ENCODE assay signal across 8 cellular contexts in genomic region chrX:65595460-65595876, GRCh38.
DNase-seq lines count a peak whose midpoint lies in the region; ATAC-seq and TF ChIP-seq lines count a peak whose summit lies in the region.

No MANE protein-coding gene starts in this region.

- peak; percentile 80 for ATAC-seq in HG02678 (IDR thresholded peaks at IDR 0.05; ENCODE audit: unreplicated experiment)

- no peak overlapping the region for H3K9ac ChIP-seq in rectal smooth muscle tissue (ENCODE audit: low read length)

- TF ChIP-seq CTCF in GM12872 (IDR thresholded peaks at IDR 0.05; ENCODE audit: insufficient read depth, low read depth, low read length), result peak; percentile 93
- TF ChIP-seq CTCF in left ventricle myocardium inferior (IDR thresholded peaks at IDR 0.05; ENCODE audit: borderline replicate concordance), result peak; percentile 96
- TF ChIP-seq CTCF in vagina (IDR thresholded peaks at IDR 0.05), result peak; percentile 97 to 100 (median 99)

- peaks cover 19% of the 10 kb centered on the region for H3K4me1 ChIP-seq in left ventricle myocardium inferior
- peaks cover 2% of the 10 kb centered on the region for H3K4me1 ChIP-seq in rectal smooth muscle tissue (ENCODE audit: control insufficient read depth, insufficient read depth, low read length)
- peaks cover 18% of the 10 kb centered on the region for H3K4me1 ChIP-seq in vagina

- H3K27me3 ChIP-seq in left ventricle myocardium inferior (ENCODE audit: low read depth), result no peaks in the 10 kb centered on the region
- no peaks in the 10 kb centered on the region for H3K27me3 ChIP-seq in rectal smooth muscle tissue (ENCODE audit: control insufficient read depth, insufficient read depth, low read length)
- no peaks in the 10 kb centered on the region for H3K27me3 ChIP-seq in vagina

- DNase-seq in NCI-H1417 (lab: John Stamatoyannopoulos, UW) (peak in 2 of 3 experiments; percentile 41 to 72), T-helper 1 cell (peak; percentile 70 to 96 (median 84)), amniotic stem cell (lab: John Stamatoyannopoulos, UW) (peak; percentile 89), left ventricle myocardium inferior (peak; percentile 91), vagina (ENCODE audit: extremely low spot score in 2 of 2) (peak in 1 of 2 donors; percentile 91)

- H3K9me3 ChIP-seq in left ventricle myocardium inferior (replicated peaks) (no peaks in the 10 kb centered on the region), vagina (no peaks in the 10 kb centered on the region)

- no peak for TF ChIP-seq POLR2A in vagina (IDR thresholded peaks at IDR 0.05)

- intact Hi-C loops in left ventricle myocardium inferior (cut with micrococcal nuclease) (loop anchor here (5.0 kb wide), 1 partner anchor 392 kb away; no protein-coding TSS in a partner anchor), vagina (cut with DNase I) (loop anchor here (10.0 kb wide), 1 partner anchor 109 kb away; no protein-coding TSS in a partner anchor)

- no peak overlapping the region for H3K4me3 ChIP-seq in left ventricle myocardium inferior
- no peak overlapping the region for H3K4me3 ChIP-seq in rectal smooth muscle tissue (ENCODE audit: low read length)
- H3K4me3 ChIP-seq in vagina, result no peak overlapping the region

- H3K27ac ChIP-seq in left ventricle myocardium inferior (replicated peaks) (peak overlapping the region; percentile 84), rectal smooth muscle tissue (ENCODE audit: low read depth, low read length) (peak overlapping the region; percentile 25), vagina (peak overlapping the region; percentile 80)

- H3K36me3 ChIP-seq in left ventricle myocardium inferior (no peaks in the 10 kb centered on the region), rectal smooth muscle tissue (ENCODE audit: control insufficient read depth, insufficient read depth, low read length) (no peaks in the 10 kb centered on the region), vagina (no peaks in the 10 kb centered on the region)

Comparison
In these comparisons a context has a peak if more than half of its experiments do, and no peak if none do; other contexts are left out.
1. H3K27ac ChIP-seq: peak in every context shown above with its lines; median percentile 84 in left ventricle myocardium inferior; 80 in vagina; 25 in rectal smooth muscle tissue.